Comparison of ENCODE assay signal across 8 cellular contexts in genomic region chr5:94793113-94793815, GRCh38.
A peak's percentile ranks its signal among the peaks of the same experiment; 100 is the strongest.
DNase-seq lines count a peak whose midpoint lies in the region; ATAC-seq, FAIRE-seq and TF ChIP-seq lines count a peak whose summit lies in the region.

No MANE protein-coding gene starts in this region.

- 18% methylated on average over 4 of the region's 4 CpGs for WGBS in right lobe of liver (ENCODE audit: insufficient coverage, low coverage, low lambda C conversion rate, missing lambda C conversion rate)
- WGBS in HepG2 (ENCODE audit: low lambda C conversion rate) = 20% methylated on average over 4 of the region's 4 CpGs
- WGBS in sigmoid colon, 2 donors = 41 to 52% methylated on average over 4 of the region's 4 CpGs

- no TSS peak for BruUV-seq in HepG2 (replicated peaks; lab: Mats Ljungman, UMichigan)

- no peak overlapping the region for H2AFZ ChIP-seq in HepG2 (ENCODE audit: low read length)

- H3K4me1 ChIP-seq in right lobe of liver (no peaks in the 10 kb centered on the region), HepG2 (ENCODE audit: insufficient read depth, low read length) (peaks cover 9% of the 10 kb centered on the region), sigmoid colon (no peaks in the 10 kb centered on the region)

- H3K4me2 ChIP-seq in HepG2 (ENCODE audit: low read depth, low read length) = no peak overlapping the region

- H3K9ac ChIP-seq in HepG2 (ENCODE audit: insufficient read depth, low read depth, low read length) = no peak overlapping the region

- no peak for TF ChIP-seq CTCF in right lobe of liver (IDR thresholded peaks at IDR 0.05)
- no peak for TF ChIP-seq CTCF in HepG2 (CRISPR knock-in tag; IDR thresholded peaks at IDR 0.05)
- TF ChIP-seq CTCF in fibroblast of the aortic adventitia (IDR thresholded peaks at IDR 0.05; ENCODE audit: insufficient read depth, low read length) = no peak
- TF ChIP-seq CTCF in sigmoid colon (IDR thresholded peaks at IDR 0.05) = no peak

- peak in 3 of 4 donors; percentile 18 to 50 (median 36) for ATAC-seq in right lobe of liver
- no peak for ATAC-seq in HepG2
- ATAC-seq in HG02884 (IDR thresholded peaks at IDR 0.05; ENCODE audit: unreplicated experiment) = peak; percentile 100

- H3K9me3 ChIP-seq in right lobe of liver (no peaks in the 10 kb centered on the region), HepG2 (ENCODE audit: low read length) (no peaks in the 10 kb centered on the region), sigmoid colon (no peaks in the 10 kb centered on the region)

- TF ChIP-seq POLR2A in right lobe of liver (IDR thresholded peaks at IDR 0.05) (no peak), HepG2 (IDR thresholded peaks at IDR 0.05; ENCODE audit: insufficient read depth in 1 of 2, low read depth in 2 of 2, low read length in 2 of 2) (no peak), sigmoid colon (IDR thresholded peaks at IDR 0.05) (no peak)

- CTCF ChIA-PET in HepG2 (lab: Yijun Ruan, JAX; ENCODE audit: low intra/inter-chr PET ratio, low total read pairs) = no interaction called here

- no peaks in the 10 kb centered on the region for H4K20me1 ChIP-seq in HepG2 (ENCODE audit: insufficient read depth, low read length)

- no peak overlapping the region for H3K4me3 ChIP-seq in right lobe of liver
- H3K4me3 ChIP-seq in HepG2 (replicated peaks in 1 of 3; ENCODE audit: insufficient read depth in 1 of 3, low read depth in 2 of 3, low read length in 3 of 3) = no peak overlapping the region
- no peak overlapping the region for H3K4me3 ChIP-seq in fibroblast of the aortic adventitia (ENCODE audit: low read depth, low read length)
- H3K4me3 ChIP-seq in sigmoid colon = no peak overlapping the region

- in situ Hi-C loops in HepG2 (cut with HindIII; ENCODE audit: extremely low pct_ligation_motif_present, low pct_unique_long_range_greater_than_20kb) = no loop called here

- no peak overlapping the region for H3K27ac ChIP-seq in right lobe of liver
- no peak overlapping the region for H3K27ac ChIP-seq in HepG2 (ENCODE audit: extremely low read length, insufficient read depth, low read length)
- H3K27ac ChIP-seq in sigmoid colon = no peak overlapping the region

- intact Hi-C loops in right lobe of liver (cut with DNase I) = no loop called here
- intact Hi-C loops in HepG2 (cut with micrococcal nuclease; ENCODE audit: unreplicated experiment) = no loop called here
- intact Hi-C loops in sigmoid colon (cut with DNase I) = no loop called here

- POLR2A ChIA-PET in HepG2 (lab: Yijun Ruan, JAX) = no interaction called here

- DNase-seq in right lobe of liver (no peak), HepG2 (ENCODE audit: low spot score) (no peak), SIG-M5 (lab: John Stamatoyannopoulos, UW) (peak; percentile 63), fibroblast of the aortic adventitia (ENCODE audit: low read depth) (peak; percentile 77), NCI-H2081 (lab: John Stamatoyannopoulos, UW) (no peak), sigmoid colon (no peak), DMS153 treated with DMSO at 0.1 percent for 48 hours (lab: John Stamatoyannopoulos, UW; ENCODE audit: unreplicated experiment) (no peak)

- no peaks in the 10 kb centered on the region for H3K79me2 ChIP-seq in HepG2 (ENCODE audit: insufficient read depth, low read length)

- no peak for TF ChIP-seq RAD21 in HepG2 (CRISPR knock-in tag; IDR thresholded peaks at IDR 0.05)

- H3K27me3 ChIP-seq in right lobe of liver = no peaks in the 10 kb centered on the region
- H3K27me3 ChIP-seq in HepG2 (ENCODE audit: control insufficient read depth in 1 of 2, insufficient read depth in 2 of 2, low read length in 2 of 2) = no peaks in the 10 kb centered on the region
- H3K27me3 ChIP-seq in sigmoid colon = no peaks in the 10 kb centered on the region

- FAIRE-seq in HepG2 (lab: Jason Lieb, UNC) = no peak

- no peak for TF ChIP-seq EP300 in HepG2 (IDR thresholded peaks at IDR 0.05; ENCODE audit: low read depth in 2 of 2, low read length in 2 of 2)
- TF ChIP-seq EP300 in HepG2 (CRISPR knock-in tag; IDR thresholded peaks at IDR 0.05; ENCODE audit: borderline replicate concordance) = no peak
- no peak for TF ChIP-seq EP300 in sigmoid colon (IDR thresholded peaks at IDR 0.05)

- H3K36me3 ChIP-seq in right lobe of liver (no peaks in the 10 kb centered on the region), HepG2 (replicated peaks in 1 of 2; ENCODE audit: control insufficient read depth in 1 of 2, insufficient read depth in 2 of 2, low read length in 2 of 2) (no peaks in the 10 kb centered on the region), sigmoid colon (no peaks in the 10 kb centered on the region)

TF ChIP-seq in HepG2, 621 proteins besides CTCF, POLR2A, EP300 and RAD21 (continues in another document):
- TF ChIP-seq IRF9 (CRISPR knock-in tag; IDR thresholded peaks at IDR 0.05; ENCODE audit: borderline replicate concordance) (no peak), PRDM15 (CRISPR knock-in tag; IDR thresholded peaks at IDR 0.05) (no peak), ZNF883 (CRISPR knock-in tag; IDR thresholded peaks at IDR 0.05; ENCODE audit: not compliant biosample characterization) (no peak), ZNF317 (CRISPR knock-in tag; IDR thresholded peaks at IDR 0.05) (no peak), HDAC1 (CRISPR knock-in tag; IDR thresholded peaks at IDR 0.05) (no peak), REL (CRISPR knock-in tag; conservative IDR thresholded peaks at IDR 0.05) (no peak), ZBTB10 (CRISPR knock-in tag; IDR thresholded peaks at IDR 0.05; ENCODE audit: borderline replicate concordance) (no peak), MNT (IDR thresholded peaks at IDR 0.05) (no peak), ZNF775 (CRISPR knock-in tag; IDR thresholded peaks at IDR 0.05; ENCODE audit: borderline replicate concordance) (no peak)

Comparison
In these comparisons a context has a peak if more than half of its experiments do, and no peak if none do; other contexts are left out.
1. DNase-seq: peak in SIG-M5 (single experiment) and fibroblast of the aortic adventitia (single experiment); none in right lobe of liver (0 of 3), HepG2 (single experiment), NCI-H2081 (0 of 2), sigmoid colon (single experiment) and DMS153 treated with DMSO at 0.1 percent for 48 hours (single experiment).